Comparison of ENCODE assay signal across 14 cellular contexts in genomic region chr2:239716536-239717318, GRCh38.
A peak's percentile ranks its signal among the peaks of the same experiment; 100 is the strongest.
DNase-seq lines count a peak whose midpoint lies in the region; ATAC-seq, FAIRE-seq and TF ChIP-seq lines count a peak whose summit lies in the region.
"Had no signal": no experiment of that assay in that cellular context is flagged by ENCODE, and none has a peak within 500 bp of the region (broad histone marks: within the 10 kb centered on the region; RNA-seq: fewer than 3 reads in every experiment).

No MANE protein-coding gene starts in this region.

- ATAC-seq in GM21737 (IDR thresholded peaks at IDR 0.05; ENCODE audit: unreplicated experiment): no peak

- DNase-seq in HFF-Myc (ENCODE audit: extremely low read depth, low read depth) (peak; percentile 48), dermis microvascular lymphatic vessel endothelial cell (ENCODE audit: low read depth in 2 of 2) (peak; percentile 7 to 28), left kidney (ENCODE audit: low read depth, low spot score) (peak; percentile 86), retina (peak; percentile 65), 8988T (no peak), RCC 7860 (ENCODE audit: low spot score) (no peak)
- no peak for DNase-seq in activated CD4-positive, CD25-positive, alpha-beta regulatory T cell (lab: John Stamatoyannopoulos, UW)
- DNase-seq: amniotic stem cell; GF-D8; RPMI8226; stimulated activated naive CD4-positive, alpha-beta T cell had no signal

- FAIRE-seq in RCC 7860 (lab: Jason Lieb, UNC): no peak
- FAIRE-seq: TTC549 had no signal

- H3K4me3 ChIP-seq in HFF-Myc (replicated peaks; ENCODE audit: low read depth, low read length): no peak overlapping the region
- H3K4me3 ChIP-seq: BLaER1 treated with 17β-estradiol and CSF1 and Interleukin-3, amounts not matched to agents 10 nM and 100 nM had no signal

- TF ChIP-seq CTCF in HFF-Myc (IDR thresholded peaks at IDR 0.05; ENCODE audit: low read depth, low read length, missing control alignments): no peak

Comparison
In these comparisons a context has a peak if more than half of its experiments do, and no peak if none do; other contexts are left out.
1. DNase-seq: peak in HFF-Myc (single experiment), dermis microvascular lymphatic vessel endothelial cell (2 of 2), left kidney (single experiment) and retina (single experiment); none in 8988T (single experiment), RCC 7860 (single experiment) and activated CD4-positive, CD25-positive, alpha-beta regulatory T cell (0 of 4).